9 cellular contexts compared by ENCODE assay signal in genomic region chr4:185142563-185142910, GRCh38. TPM values are rescaled to one million over a fixed set of nuclear protein-coding genes. Genes with fewer than 3 reads are reported as not detected.
DNase-seq lines count a peak whose midpoint lies in the region; ATAC-seq and TF ChIP-seq lines count a peak whose summit lies in the region.
"Had no signal": no experiment of that assay in that cellular context is flagged by ENCODE, and none has a peak within 500 bp of the region (broad histone marks: within the 10 kb centered on the region; RNA-seq: fewer than 3 reads in every experiment).

No MANE protein-coding gene starts in this region.

- H3K36me3 ChIP-seq in lower lobe of right lung: peaks cover 8% of the 10 kb centered on the region
- peaks cover 0 to 8% (median 0%) of the 10 kb centered on the region in 4 donors for H3K36me3 ChIP-seq in transverse colon

- H3K27me3 ChIP-seq in lower lobe of right lung (ENCODE audit: low read depth) (peaks cover 13% of the 10 kb centered on the region), transverse colon (peaks cover 8% of the 10 kb centered on the region)

- WGBS in transverse colon (ENCODE audit: low coverage in 1 of 2), 2 donors: 3 to 15% methylated on average over 5 to 10 of the region's 10 CpGs

- intact Hi-C loops in lower lobe of right lung (cut with DNase I) (no loop called here), transverse colon (cut with DNase I; ENCODE audit: low total_unique reads) (no loop called here)

- H3K4me1 ChIP-seq in lower lobe of right lung (peaks cover 26% of the 10 kb centered on the region), transverse colon (peaks cover 8 to 30% (median 19%) of the 10 kb centered on the region in 4 donors)

- no peak for TF ChIP-seq EP300 in transverse colon (IDR thresholded peaks at IDR 0.05; ENCODE audit: low read depth)

- H3K4me3 ChIP-seq in astrocyte of the spinal cord (ENCODE audit: low read depth, low read length) (peak overlapping the region; percentile 60), lower lobe of right lung (peak overlapping the region; percentile 72), transverse colon (peak overlapping the region; percentile 32 to 76 (median 58))

- DNase-seq in NCI-H2029 treated with DMSO at 0.1 percent for 48 hours (lab: John Stamatoyannopoulos, UW): peak; percentile 7
- DNase-seq in NCI-H2029 (lab: John Stamatoyannopoulos, UW): no peak
- peak; percentile 28 for DNase-seq in HPDE6-E6E7 (ENCODE audit: extremely low spot score)
- DNase-seq in astrocyte of the spinal cord (ENCODE audit: low read depth, low spot score): no peak
- DNase-seq in lower lobe of right lung: no peak
- no peak for DNase-seq in transverse colon
- DNase-seq in hepatic stellate cell (ENCODE audit: low spot score): no peak
- DNase-seq in activated effector memory CD4-positive, alpha-beta T cell treated with anti-CD3 and anti-CD28 coated beads, Interleukin-2, amount 50 U/mL, for 16 hours: no peak
- DNase-seq: DND-41 had no signal

- ATAC-seq in lower lobe of right lung: no peak

- no peak for TF ChIP-seq CTCF in astrocyte of the spinal cord (IDR thresholded peaks at IDR 0.05; ENCODE audit: low read depth, low read length)
- TF ChIP-seq CTCF in lower lobe of right lung (IDR thresholded peaks at IDR 0.05): no peak
- no peak for TF ChIP-seq CTCF in transverse colon (IDR thresholded peaks at IDR 0.05)

- no peak for TF ChIP-seq POLR2A in transverse colon (IDR thresholded peaks at IDR 0.05)

- H3K27ac ChIP-seq in lower lobe of right lung (peak overlapping the region; percentile 84), transverse colon (peak overlapping the region; percentile 82 to 92 (median 87))

- in situ Hi-C loops in astrocyte of the spinal cord (cut with HindIII; ENCODE audit: low sequenced_read_pairs): no loop called here
- in situ Hi-C loops in transverse colon (cut with MboI; ENCODE audit: low pct_ligation_motif_present in 1 of 4, low pct_unique_long_range_greater_than_20kb in 1 of 4, low sequenced_read_pairs in 3 of 4): no loop called here

- H3K9me3 ChIP-seq in lower lobe of right lung (no peaks in the 10 kb centered on the region), transverse colon (no peaks in the 10 kb centered on the region)

RNA-seq across cellular contexts. Expression of gene SLC25A4, which starts 0.5 kb away (rescaled TPM):
- total RNA-seq in lower lobe of right lung (33.1 TPM), transverse colon (10 to 100 TPM; 20.9 to 57.6 (median 25.8) TPM)

Comparison
In these comparisons a context has a peak if more than half of its experiments do, and no peak if none do; other contexts are left out.
1. DNase-seq: peak in NCI-H2029 treated with DMSO at 0.1 percent for 48 hours (single experiment) and HPDE6-E6E7 (single experiment); none in NCI-H2029 (single experiment), astrocyte of the spinal cord (single experiment), lower lobe of right lung (single experiment), transverse colon (single experiment), hepatic stellate cell (single experiment) and activated effector memory CD4-positive, alpha-beta T cell treated with anti-CD3 and anti-CD28 coated beads, Interleukin-2, amount 50 U/mL, for 16 hours (single experiment).
2. Peak in every context shown above with its lines, with median percentiles within 50 percentile points of each other: H3K4me3 ChIP-seq.